In genomic region chr1:237851209-237851845, GRCh38 we compare ENCODE assay signal across 1 cellular context.
TF ChIP-seq lines count a peak whose summit lies in the region.

No MANE protein-coding gene starts in this region.

TF ChIP-seq in H1, 55 proteins besides CTCF, POLR2A, EP300 and RAD21 (continued from another document):
- TF ChIP-seq CHD7 (IDR thresholded peaks at IDR 0.05; ENCODE audit: insufficient replicate concordance, low read length) = no peak
- TF ChIP-seq SRF (IDR thresholded peaks at IDR 0.05; ENCODE audit: low read depth, low read length) = no peak
- TF ChIP-seq TAF1 (IDR thresholded peaks at IDR 0.05; ENCODE audit: low read depth, low read length) = no peak
- TF ChIP-seq HDAC6 (IDR thresholded peaks at IDR 0.05; ENCODE audit: low read depth, low read length) = no peak
